In genomic region chr2:169106563-169107545, GRCh38 we compare ENCODE assay signal across 1 cellular context.
TF ChIP-seq lines count a peak whose summit lies in the region.

No MANE protein-coding gene starts in this region.

TF ChIP-seq in K562, 482 proteins besides CTCF, POLR2A, EP300 and RAD21 (continued from another document):
- peak in 1 of 3 experiments; percentile 25 for TF ChIP-seq YY1 (IDR thresholded peaks at IDR 0.05; ENCODE audit: borderline replicate concordance in 1 of 3, control insufficient read depth in 1 of 3, extremely low read depth in 1 of 3, insufficient read depth in 3 of 3, insufficient read length in 1 of 3, insufficient replicate concordance in 2 of 3, low read depth in 1 of 3, low read length in 2 of 3)
- TF ChIP-seq SMARCC2 (IDR thresholded peaks at IDR 0.05; ENCODE audit: low read depth) = no peak
- no peak for TF ChIP-seq RBM15 (IDR thresholded peaks at IDR 0.05; ENCODE audit: insufficient read depth, low read length)
- TF ChIP-seq POLR2H (tag; IDR thresholded peaks at IDR 0.05; ENCODE audit: low read depth) = no peak
- TF ChIP-seq CEBPG (CRISPR knock-in tag; IDR thresholded peaks at IDR 0.05) = no peak
- TF ChIP-seq CEBPG (tag; conservative IDR thresholded peaks at IDR 0.05 in 1 of 2, IDR thresholded peaks at IDR 0.05 in 1 of 2) = peak in 1 of 2 experiments; percentile 32; a peak in 2 of 4 replicates
